ENCODE assay signal across 11 cellular contexts in genomic region chr4:76831475-76832390, GRCh38.
A peak's percentile ranks its signal among the peaks of the same experiment; 100 is the strongest.
DNase-seq lines count a peak whose midpoint lies in the region; ATAC-seq lines count a peak whose summit lies in the region.
"Had no signal": no experiment of that assay in that cellular context is flagged by ENCODE, and none has a peak within 500 bp of the region (broad histone marks: within the 10 kb centered on the region; RNA-seq: fewer than 3 reads in every experiment).

No MANE protein-coding gene starts in this region.

- H3K27me3 ChIP-seq in HUES6 (ENCODE audit: control insufficient read depth, insufficient read depth, low read length) (no peaks in the 10 kb centered on the region), duodenal mucosa (ENCODE audit: control insufficient read depth in 1 of 2, insufficient read depth in 2 of 2, low read length in 2 of 2) (no peaks in the 10 kb centered on the region), thymus (ENCODE audit: control insufficient read depth, insufficient read depth) (no peaks in the 10 kb centered on the region), MG63 (no peaks in the 10 kb centered on the region)
- H3K27me3 ChIP-seq in CD4-positive, alpha-beta memory T cell (ENCODE audit: insufficient read depth, low read length), result no peaks in the 10 kb centered on the region

- H3K9me3 ChIP-seq in HUES6 (ENCODE audit: control insufficient read depth, insufficient read depth, low read depth, low read length) (no peaks in the 10 kb centered on the region), duodenal mucosa (ENCODE audit: control insufficient read depth in 1 of 2, low read length in 2 of 2) (no peaks in the 10 kb centered on the region), mesodermal cell (ENCODE audit: control insufficient read depth, low read length) (no peaks in the 10 kb centered on the region), thymus (ENCODE audit: control insufficient read depth) (no peaks in the 10 kb centered on the region), MG63 (no peaks in the 10 kb centered on the region)
- H3K9me3 ChIP-seq in CD4-positive, alpha-beta memory T cell (ENCODE audit: control insufficient read depth in 1 of 2, low read length in 2 of 2), result no peaks in the 10 kb centered on the region

- H3K27ac ChIP-seq in HUES6 (ENCODE audit: low read depth, low read length), result peak overlapping the region; percentile 6; the same call in 1 of the 2 replicates
- H3K27ac ChIP-seq in duodenal mucosa (ENCODE audit: low read depth, low read length), result peak overlapping the region; percentile 87
- H3K27ac ChIP-seq in mesodermal cell (ENCODE audit: low read depth, low read length, severe bottlenecking), result peak overlapping the region; percentile 94
- peak overlapping the region; percentile 36 for H3K27ac ChIP-seq in thymus (ENCODE audit: low read depth)
- no peak overlapping the region for H3K27ac ChIP-seq in CD4-positive, alpha-beta memory T cell (ENCODE audit: low read depth, low read length)

- no peak overlapping the region for H3K4me3 ChIP-seq in HUES6 (ENCODE audit: low read depth, low read length)
- H3K4me3 ChIP-seq in duodenal mucosa (ENCODE audit: low read depth in 1 of 2, low read length in 2 of 2), result peak overlapping the region; percentile 68 to 73
- H3K4me3 ChIP-seq in mesodermal cell (ENCODE audit: extremely low read depth, insufficient read depth, low read length, poor library complexity, severe bottlenecking), result no peak overlapping the region
- no peak overlapping the region for H3K4me3 ChIP-seq in thymus (ENCODE audit: low read length)
- no peak overlapping the region for H3K4me3 ChIP-seq in CD4-positive, alpha-beta memory T cell (ENCODE audit: low read length in 2 of 2)
- no peak overlapping the region for H3K4me3 ChIP-seq in MG63

- H3K4me3 Mint-ChIP-seq in CD4-positive, alpha-beta memory T cell, result no peak overlapping the region

- H3K9ac ChIP-seq in HUES6 (ENCODE audit: low read length) (peak overlapping the region; percentile 6), duodenal mucosa (ENCODE audit: low read depth in 1 of 2, low read length in 2 of 2) (peak overlapping the region; percentile 67 to 75)

- POLR2A ChIA-PET in CD4-positive, alpha-beta memory T cell (lab: Charles Lee; ENCODE audit: partially characterized antibody), result no interaction called here

- CTCF ChIA-PET in CD4-positive, alpha-beta memory T cell (lab: Charles Lee; ENCODE audit: partially characterized antibody), result no interaction called here

- peaks cover 0 to 3% (median 0%) of the 10 kb centered on the region in 8 donors for H3K9me3 Mint-ChIP-seq in CD4-positive, alpha-beta memory T cell

- no peak overlapping the region for H3K27ac Mint-ChIP-seq in CD4-positive, alpha-beta memory T cell

- no peaks in the 10 kb centered on the region for H3K27me3 Mint-ChIP-seq in CD4-positive, alpha-beta memory T cell

- no peaks in the 10 kb centered on the region for H3K4me1 Mint-ChIP-seq in CD4-positive, alpha-beta memory T cell

- H3K36me3 ChIP-seq in HUES6 (ENCODE audit: control insufficient read depth, insufficient read depth, low read length) (no peaks in the 10 kb centered on the region), duodenal mucosa (ENCODE audit: control insufficient read depth in 1 of 2, insufficient read depth in 2 of 2, low read length in 2 of 2) (no peaks in the 10 kb centered on the region), mesodermal cell (ENCODE audit: control insufficient read depth, insufficient read depth, low read length) (no peaks in the 10 kb centered on the region), thymus (ENCODE audit: control insufficient read depth, insufficient read depth) (no peaks in the 10 kb centered on the region), MG63 (no peaks in the 10 kb centered on the region)
- no peaks in the 10 kb centered on the region for H3K36me3 ChIP-seq in CD4-positive, alpha-beta memory T cell (ENCODE audit: insufficient read depth, low read length)

- DNase-seq in cerebellum (ENCODE audit: low spot score) (no peak), MG63 (no peak)
- DNase-seq in CD4-positive, alpha-beta memory T cell, result no peak
- DNase-seq: activated CD8-positive, alpha-beta memory T cell treated with anti-CD3 and anti-CD28 coated beads, Interleukin-2, amount 50 U/mL, for 4 hours; effector CD8-positive, alpha-beta T cell; NCI-H1694 treated with DMSO at 0.1 percent for 48 hours had no signal

- intact Hi-C loops in CD4-positive, alpha-beta memory T cell (cut with micrococcal nuclease), result no loop called here

- H3K36me3 Mint-ChIP-seq in CD4-positive, alpha-beta memory T cell, result no peaks in the 10 kb centered on the region

- 73 to 82% methylated on average over 4 of the region's 9 CpGs for WGBS in mesodermal cell (ENCODE audit: insufficient coverage in 2 of 2), 2 experiments
- WGBS in thymus, result 91% methylated on average over 9 of the region's 9 CpGs

- H3K4me1 ChIP-seq in HUES6 (ENCODE audit: control insufficient read depth, insufficient read depth, low read length) (peaks cover 19% of the 10 kb centered on the region; the same call in 1 of the 2 replicates), duodenal mucosa (ENCODE audit: control insufficient read depth in 1 of 2, insufficient read depth in 2 of 2, low read length in 2 of 2) (peaks cover 16 to 17% of the 10 kb centered on the region in 2 donors), mesodermal cell (ENCODE audit: control insufficient read depth, insufficient read depth, low read length, poor library complexity, severe bottlenecking) (peaks cover 23% of the 10 kb centered on the region), thymus (ENCODE audit: control insufficient read depth, insufficient read depth, low read length) (no peaks in the 10 kb centered on the region)
- no peaks in the 10 kb centered on the region for H3K4me1 ChIP-seq in CD4-positive, alpha-beta memory T cell (ENCODE audit: insufficient read depth, low read length)

- no peak for ATAC-seq in GM19455 (IDR thresholded peaks at IDR 0.05; ENCODE audit: unreplicated experiment)

Comparison
In these comparisons a context has a peak if more than half of its experiments do, and no peak if none do; other contexts are left out.
1. H3K4me3 ChIP-seq: peak in duodenal mucosa (2 of 2); none in HUES6 (single experiment), mesodermal cell (single experiment), thymus (single experiment), CD4-positive, alpha-beta memory T cell (0 of 2) and MG63 (single experiment).